Comparison of ENCODE assay signal across 8 cellular contexts in genomic region chr17:76868176-76868668, GRCh38. TPM values are rescaled to one million over a fixed set of nuclear protein-coding genes. Genes with fewer than 3 reads are reported as not detected.
A peak's percentile ranks its signal among the peaks of the same experiment; 100 is the strongest.
DNase-seq lines count a peak whose midpoint lies in the region; ATAC-seq and TF ChIP-seq lines count a peak whose summit lies in the region.

TSS of gene MGAT5B (plus strand) at chr17:76868404. CDS start at chr17:76869030, 626 bp downstream.

- no peak within 1 kb of the TSS for H3K4me3 ChIP-seq in colonic mucosa

- H3K9me3 ChIP-seq in colonic mucosa, result no peaks in the 10 kb centered on the region

- peak; percentile 98 for ATAC-seq in left lobe of liver
- ATAC-seq in HG03457 (IDR thresholded peaks at IDR 0.05; ENCODE audit: unreplicated experiment), result no peak

- H3K9me3 Mint-ChIP-seq in activated CD4-positive, alpha-beta T cell treated with anti-CD3 and anti-CD28 coated beads, Interleukin-2, amount 10 ng/mL, durations not matched to agents 24 days and 14 days, result no peaks in the 10 kb centered on the region

- no peak within 1 kb of the TSS for H3K27ac Mint-ChIP-seq in activated CD4-positive, alpha-beta T cell treated with anti-CD3 and anti-CD28 coated beads, Interleukin-2, amount 10 ng/mL, durations not matched to agents 24 days and 14 days

- no peaks in the 10 kb centered on the region for H3K36me3 ChIP-seq in colonic mucosa

- H3K27me3 Mint-ChIP-seq in activated CD4-positive, alpha-beta T cell treated with anti-CD3 and anti-CD28 coated beads, Interleukin-2, amount 10 ng/mL, durations not matched to agents 24 days and 14 days, result peaks cover 32% of the 10 kb centered on the region

- intact Hi-C loops in activated CD4-positive, alpha-beta T cell treated with anti-CD3 and anti-CD28 coated beads, Interleukin-2, amount 10 ng/mL, durations not matched to agents 24 days and 14 days (cut with micrococcal nuclease), result loop anchor here (1.0 to 5.0 kb wide), 3 partner anchors 188 to 379 kb away; no protein-coding TSS in a partner anchor
- intact Hi-C loops in colonic mucosa (cut with DNase I), result loop anchor here (5.0 kb wide), 1 partner anchor 189 kb away; no protein-coding TSS in a partner anchor

- H3K4me3 Mint-ChIP-seq in activated CD4-positive, alpha-beta T cell treated with anti-CD3 and anti-CD28 coated beads, Interleukin-2, amount 10 ng/mL, durations not matched to agents 24 days and 14 days, result peak within 1 kb of the TSS; percentile 74

- H3K27ac ChIP-seq in colonic mucosa, result no peak within 1 kb of the TSS

- peak within 1 kb of the TSS in 1 of 2 donors; percentile 50 for H3K9ac ChIP-seq in colonic mucosa (ENCODE audit: low read depth in 2 of 2, low read length in 2 of 2)

- DNase-seq in DMS153 (lab: John Stamatoyannopoulos, UW), result peak; percentile 47
- peak; percentile 67 for DNase-seq in HCEC 1CT
- DNase-seq in NCI-H2171 treated with DMSO at 0.1 percent for 48 hours (lab: John Stamatoyannopoulos, UW), result peak; percentile 58
- peak; percentile 95 for DNase-seq in activated CD4-positive, alpha-beta T cell treated with anti-CD3 and anti-CD28 coated beads, Interleukin-2, amount 10 ng/mL, durations not matched to agents 24 days and 14 days
- peak; percentile 63 for DNase-seq in colonic mucosa
- peak; percentile 73 for DNase-seq in left lobe of liver (ENCODE audit: low spot score)
- DNase-seq in stimulated activated CD4-positive, alpha-beta T cell treated with anti-CD3 and anti-CD28 coated beads, Interleukin-2, amount 100 ng/mL, for 48 hours, result peak; percentile 77 to 81

- H3K4me1 Mint-ChIP-seq in activated CD4-positive, alpha-beta T cell treated with anti-CD3 and anti-CD28 coated beads, Interleukin-2, amount 10 ng/mL, durations not matched to agents 24 days and 14 days, result peaks cover 12% of the 10 kb centered on the region

- peak; percentile 77 for TF ChIP-seq CTCF in colonic mucosa (IDR thresholded peaks at IDR 0.05)

- H3K4me1 ChIP-seq in colonic mucosa, result no peaks in the 10 kb centered on the region

- H3K36me3 Mint-ChIP-seq in activated CD4-positive, alpha-beta T cell treated with anti-CD3 and anti-CD28 coated beads, Interleukin-2, amount 10 ng/mL, durations not matched to agents 24 days and 14 days (ENCODE audit: low read depth), result no peaks in the 10 kb centered on the region

- H3K27me3 ChIP-seq in colonic mucosa, result peaks cover 24% of the 10 kb centered on the region

RNA-seq across cellular contexts. Expression of gene MGAT5B, which starts in this region (rescaled TPM):
- 0.21 and 0.51 TPM in 2 replicates for total RNA-seq in activated CD4-positive, alpha-beta T cell treated with anti-CD3 and anti-CD28 coated beads, Interleukin-2, amount 10 ng/mL, durations not matched to agents 24 days and 14 days
- total RNA-seq in colonic mucosa, result under 1 TPM; 0.05 to 0.27 TPM
- not detected for total RNA-seq in left lobe of liver

Comparison
In these comparisons a context has a peak if more than half of its experiments do, and no peak if none do; other contexts are left out.
1. Peak in DNase-seq in activated CD4-positive, alpha-beta T cell treated with anti-CD3 and anti-CD28 coated beads, Interleukin-2, amount 10 ng/mL, durations not matched to agents 24 days and 14 days; RNA of the gene not detected or under 1 TPM.
2. Peak in DNase-seq in colonic mucosa; RNA of the gene not detected or under 1 TPM.
3. Peak in DNase-seq and ATAC-seq in left lobe of liver; RNA of the gene not detected or under 1 TPM.